In genomic region chr7:140698477-140698876, GRCh38 we compare ENCODE assay signal across 12 cellular contexts. TPM values are rescaled to one million over a fixed set of nuclear protein-coding genes. Genes with fewer than 3 reads are reported as not detected.
DNase-seq lines count a peak whose midpoint lies in the region; ATAC-seq and TF ChIP-seq lines count a peak whose summit lies in the region.
"Had no signal": no experiment of that assay in that cellular context is flagged by ENCODE, and none has a peak within 500 bp of the region (broad histone marks: within the 10 kb centered on the region; RNA-seq: fewer than 3 reads in every experiment).

No MANE protein-coding gene starts in this region.

- no peak for ATAC-seq in T-helper 17 cell
- no peak for ATAC-seq in left ventricle myocardium superior
- ATAC-seq in HG02623 (IDR thresholded peaks at IDR 0.05; ENCODE audit: unreplicated experiment): no peak

- peak overlapping the region; percentile 98 for H3K27ac Mint-ChIP-seq in T-helper 17 cell

- H3K27me3 ChIP-seq in left ventricle myocardium inferior (ENCODE audit: low read depth) (no peaks in the 10 kb centered on the region), right atrium auricular region (no peaks in the 10 kb centered on the region), thyroid gland (no peaks in the 10 kb centered on the region)

- peaks cover 5% of the 10 kb centered on the region for H3K36me3 Mint-ChIP-seq in T-helper 17 cell (ENCODE audit: low read depth)

- peaks cover 39% of the 10 kb centered on the region for H3K4me1 ChIP-seq in left ventricle myocardium inferior
- peaks cover 0 to 30% of the 10 kb centered on the region in 2 donors for H3K4me1 ChIP-seq in right atrium auricular region
- peaks cover 17 to 18% of the 10 kb centered on the region in 2 donors for H3K4me1 ChIP-seq in thyroid gland

- H3K9me3 ChIP-seq in left ventricle myocardium inferior (replicated peaks) (no peaks in the 10 kb centered on the region), right atrium auricular region (no peaks in the 10 kb centered on the region), T-helper 17 cell (ENCODE audit: control insufficient read depth, low read length, poor library complexity, severe bottlenecking) (no peaks in the 10 kb centered on the region), thyroid gland (no peaks in the 10 kb centered on the region)

- TF ChIP-seq CTCF in left ventricle myocardium inferior (IDR thresholded peaks at IDR 0.05; ENCODE audit: borderline replicate concordance): no peak
- TF ChIP-seq CTCF in right atrium auricular region (IDR thresholded peaks at IDR 0.05): no peak
- TF ChIP-seq CTCF in thyroid gland (IDR thresholded peaks at IDR 0.05): no peak

- no peaks in the 10 kb centered on the region for H3K27me3 Mint-ChIP-seq in T-helper 17 cell

- intact Hi-C loops in left ventricle myocardium inferior (cut with micrococcal nuclease): no loop called here
- intact Hi-C loops in left ventricle myocardium superior (cut with micrococcal nuclease): no loop called here
- intact Hi-C loops in thyroid gland (cut with DNase I): no loop called here

- peak; percentile 40 for DNase-seq in left ventricle myocardium inferior
- DNase-seq in right atrium auricular region (ENCODE audit: low spot score): no peak
- DNase-seq in T-helper 17 cell: no peak
- peak; percentile 71 for DNase-seq in left ventricle myocardium superior
- DNase-seq in thyroid gland: peak; percentile 70 to 72
- DNase-seq in medulla oblongata (ENCODE audit: extremely low spot score): no peak
- no peak for DNase-seq in stimulated activated CD4-positive, alpha-beta T cell treated with anti-CD3 and anti-CD28 coated beads, Interleukin-1b, Interleukin-23, amount 100 ng/mL, for 48 hours
- DNase-seq: activated effector memory CD4-positive, alpha-beta T cell treated with anti-CD3 and anti-CD28 coated beads, Interleukin-2, amount 50 U/mL, for 16 hours; effector memory CD4-positive, alpha-beta T cell; NCI-H2107; SW 1271 had no signal

- WGBS in thyroid gland, 2 donors: 42 to 45% methylated on average over 8 of the region's 8 CpGs

- TF ChIP-seq POLR2A in thyroid gland (IDR thresholded peaks at IDR 0.05): no peak

- H3K36me3 ChIP-seq in left ventricle myocardium inferior (peaks cover 9% of the 10 kb centered on the region), right atrium auricular region (no peaks in the 10 kb centered on the region), thyroid gland (no peaks in the 10 kb centered on the region)

- H3K4me1 Mint-ChIP-seq in T-helper 17 cell: peaks cover 33% of the 10 kb centered on the region

- peak overlapping the region; percentile 100 for H3K4me3 Mint-ChIP-seq in T-helper 17 cell

- H3K4me3 ChIP-seq in left ventricle myocardium inferior (peak overlapping the region; percentile 83), right atrium auricular region (no peak overlapping the region), thyroid gland (replicated peaks in 1 of 3) (no peak overlapping the region)

- H3K27ac ChIP-seq in left ventricle myocardium inferior (replicated peaks) (no peak overlapping the region), right atrium auricular region (no peak overlapping the region), thyroid gland (no peak overlapping the region)

RNA-seq across cellular contexts. Expression of gene NDUFB2, which starts 2.0 kb away (rescaled TPM):
- total RNA-seq in left ventricle myocardium inferior (682 TPM), right atrium auricular region (100 to 1,000 TPM; 397 to 767 TPM), T-helper 17 cell (100 to 1,000 TPM in 1 of 2 donors, 10 to 100 TPM in 1; 92.5 to 109 TPM), left ventricle myocardium superior (726 TPM), thyroid gland (100 to 1,000 TPM; 213 to 955 (median 698) TPM)

RNA-seq across cellular contexts. Expression of gene ADCK2, which starts 25.7 kb away (rescaled TPM):
- total RNA-seq in left ventricle myocardium inferior (8.5 TPM), right atrium auricular region (10 to 100 TPM; 16.6 to 21.8 TPM), T-helper 17 cell (10 to 100 TPM; 12.7 to 17.9 TPM), left ventricle myocardium superior (10.0 TPM), thyroid gland (10 to 100 TPM; 19.9 to 46.1 (median 32.7) TPM)

RNA-seq across cellular contexts. Expression of gene DENND2A, which starts 57.9 kb away (rescaled TPM):
- total RNA-seq in left ventricle myocardium inferior: 10.8 TPM
- 10 to 100 TPM in 1 of 2 donors, 1 to 10 TPM in 1; 9.2 to 10.5 TPM for total RNA-seq in right atrium auricular region
- total RNA-seq in T-helper 17 cell: not detected
- 14.4 TPM for total RNA-seq in left ventricle myocardium superior
- 10 to 100 TPM in 1 of 4 donors, 1 to 10 TPM in 3; 2.0 to 10.9 (median 5.1) TPM for total RNA-seq in thyroid gland

Comparison
In these comparisons a context has a peak if more than half of its experiments do, and no peak if none do; other contexts are left out.
1. DNase-seq: peak in left ventricle myocardium inferior (single experiment), left ventricle myocardium superior (single experiment) and thyroid gland (2 of 2); none in right atrium auricular region (single experiment), T-helper 17 cell (0 of 3), medulla oblongata (single experiment) and stimulated activated CD4-positive, alpha-beta T cell treated with anti-CD3 and anti-CD28 coated beads, Interleukin-1b, Interleukin-23, amount 100 ng/mL, for 48 hours (single experiment).